2 cellular contexts compared by ENCODE assay signal in the genomic region with DNA sequence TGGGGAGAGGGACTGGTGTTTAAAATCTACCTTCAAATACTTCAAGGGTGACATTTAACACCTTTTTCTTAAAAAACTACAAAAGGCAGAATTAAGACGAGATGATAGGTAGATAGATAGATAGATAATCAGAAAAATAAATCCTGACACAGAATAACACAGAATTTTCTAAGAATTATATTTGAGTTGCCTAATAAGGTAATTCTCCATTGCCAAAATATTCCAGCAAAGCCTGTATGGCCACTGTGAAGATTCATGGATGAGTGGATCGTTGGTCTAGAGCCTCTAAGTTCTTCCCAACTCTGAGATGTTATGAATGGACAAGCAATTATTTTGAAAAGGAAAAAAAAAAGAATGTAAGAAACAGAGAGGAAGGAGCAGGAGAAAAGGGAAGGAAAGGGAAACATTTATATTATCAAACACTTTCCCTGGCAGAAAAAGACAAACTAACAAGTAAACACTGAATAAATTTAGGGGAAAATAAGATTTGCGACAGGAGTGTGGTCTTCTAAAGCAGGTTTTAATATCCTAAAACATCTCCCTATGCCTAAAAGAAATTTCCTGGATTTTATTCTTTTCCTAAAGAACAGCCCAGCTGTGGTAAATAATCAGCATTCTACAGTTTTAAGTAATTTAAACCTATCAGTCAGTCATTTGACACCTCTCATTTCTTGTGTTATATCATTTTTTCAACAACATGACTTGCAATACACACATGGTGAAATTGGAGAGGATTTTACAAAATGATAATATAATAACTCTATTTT.
TF ChIP-seq lines count a peak whose summit lies in the region.

No MANE protein-coding gene starts in this region.

TF ChIP-seq in A549, 52 proteins besides CTCF, POLR2A, EP300 and RAD21 (continued from another document):
- TF ChIP-seq, protein P1, sequence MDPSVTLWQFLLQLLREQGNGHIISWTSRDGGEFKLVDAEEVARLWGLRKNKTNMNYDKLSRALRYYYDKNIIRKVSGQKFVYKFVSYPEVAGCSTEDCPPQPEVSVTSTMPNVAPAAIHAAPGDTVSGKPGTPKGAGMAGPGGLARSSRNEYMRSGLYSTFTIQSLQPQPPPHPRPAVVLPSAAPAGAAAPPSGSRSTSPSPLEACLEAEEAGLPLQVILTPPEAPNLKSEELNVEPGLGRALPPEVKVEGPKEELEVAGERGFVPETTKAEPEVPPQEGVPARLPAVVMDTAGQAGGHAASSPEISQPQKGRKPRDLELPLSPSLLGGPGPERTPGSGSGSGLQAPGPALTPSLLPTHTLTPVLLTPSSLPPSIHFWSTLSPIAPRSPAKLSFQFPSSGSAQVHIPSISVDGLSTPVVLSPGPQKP (IDR thresholded peaks at IDR 0.05; ENCODE audit: low read depth, low read length) = no peak
- TF ChIP-seq ZC3H11A (IDR thresholded peaks at IDR 0.05) = no peak
- TF ChIP-seq SREBF2 (IDR thresholded peaks at IDR 0.05) = no peak
- TF ChIP-seq CHD2 (IDR thresholded peaks at IDR 0.05; ENCODE audit: low read length, partially characterized antibody) = no peak
- no peak for TF ChIP-seq MYC (IDR thresholded peaks at IDR 0.05; ENCODE audit: borderline replicate concordance, low read length)
- TF ChIP-seq, protein P2, sequence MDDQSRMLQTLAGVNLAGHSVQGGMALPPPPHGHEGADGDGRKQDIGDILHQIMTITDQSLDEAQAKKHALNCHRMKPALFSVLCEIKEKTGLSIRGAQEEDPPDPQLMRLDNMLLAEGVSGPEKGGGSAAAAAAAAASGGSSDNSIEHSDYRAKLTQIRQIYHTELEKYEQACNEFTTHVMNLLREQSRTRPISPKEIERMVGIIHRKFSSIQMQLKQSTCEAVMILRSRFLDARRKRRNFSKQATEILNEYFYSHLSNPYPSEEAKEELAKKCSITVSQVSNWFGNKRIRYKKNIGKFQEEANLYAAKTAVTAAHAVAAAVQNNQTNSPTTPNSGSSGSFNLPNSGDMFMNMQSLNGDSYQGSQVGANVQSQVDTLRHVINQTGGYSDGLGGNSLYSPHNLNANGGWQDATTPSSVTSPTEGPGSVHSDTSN (IDR thresholded peaks at IDR 0.05) = no peak
- TF ChIP-seq MAZ (IDR thresholded peaks at IDR 0.05; ENCODE audit: borderline replicate concordance, low read depth, low read length) = no peak
- no peak for TF ChIP-seq MAFK (IDR thresholded peaks at IDR 0.05; ENCODE audit: partially characterized antibody)
- no peak for TF ChIP-seq NFE2L2 (conservative IDR thresholded peaks at IDR 0.05; ENCODE audit: low read length)
- TF ChIP-seq JUN (IDR thresholded peaks at IDR 0.05) = no peak

TF ChIP-seq in HEK293, 187 proteins besides CTCF, POLR2A, EP300 and RAD21:
- TF ChIP-seq, protein P3, sequence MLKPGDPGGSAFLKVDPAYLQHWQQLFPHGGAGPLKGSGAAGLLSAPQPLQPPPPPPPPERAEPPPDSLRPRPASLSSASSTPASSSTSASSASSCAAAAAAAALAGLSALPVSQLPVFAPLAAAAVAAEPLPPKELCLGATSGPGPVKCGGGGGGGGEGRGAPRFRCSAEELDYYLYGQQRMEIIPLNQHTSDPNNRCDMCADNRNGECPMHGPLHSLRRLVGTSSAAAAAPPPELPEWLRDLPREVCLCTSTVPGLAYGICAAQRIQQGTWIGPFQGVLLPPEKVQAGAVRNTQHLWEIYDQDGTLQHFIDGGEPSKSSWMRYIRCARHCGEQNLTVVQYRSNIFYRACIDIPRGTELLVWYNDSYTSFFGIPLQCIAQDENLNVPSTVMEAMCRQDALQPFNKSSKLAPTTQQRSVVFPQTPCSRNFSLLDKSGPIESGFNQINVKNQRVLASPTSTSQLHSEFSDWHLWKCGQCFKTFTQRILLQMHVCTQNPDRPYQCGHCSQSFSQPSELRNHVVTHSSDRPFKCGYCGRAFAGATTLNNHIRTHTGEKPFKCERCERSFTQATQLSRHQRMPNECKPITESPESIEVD (tag by site-specific recombination; IDR thresholded peaks at IDR 0.05) = peak; percentile 66; the same call in 1 of the 2 replicates
- TF ChIP-seq PRDM1 (tag by site-specific recombination; IDR thresholded peaks at IDR 0.05) (peak; percentile 73), FEZF1 (tag by site-specific recombination; IDR thresholded peaks at IDR 0.05) (0 out of 2 replicates have a peak, but pooled peaks have one; percentile 5), SALL2 (tag by site-specific recombination; IDR thresholded peaks at IDR 0.05; ENCODE audit: borderline replicate concordance) (no peak)
